ENCODE assay signal across 1 cellular context in genomic region chr7:1669486-1669951, GRCh38.
A peak's percentile ranks its signal among the peaks of the same experiment; 100 is the strongest.
TF ChIP-seq lines count a peak whose summit lies in the region.

No MANE protein-coding gene starts in this region.

TF ChIP-seq in H1, 55 proteins besides CTCF, POLR2A, EP300 and RAD21:
- TF ChIP-seq, protein P1, sequence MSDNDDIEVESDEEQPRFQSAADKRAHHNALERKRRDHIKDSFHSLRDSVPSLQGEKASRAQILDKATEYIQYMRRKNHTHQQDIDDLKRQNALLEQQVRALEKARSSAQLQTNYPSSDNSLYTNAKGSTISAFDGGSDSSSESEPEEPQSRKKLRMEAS (IDR thresholded peaks at IDR 0.05) = 0 out of 2 replicates have a peak, but pooled peaks have one; percentile 4
- TF ChIP-seq HDAC2 (IDR thresholded peaks at IDR 0.05; ENCODE audit: borderline replicate concordance in 1 of 2, low read depth in 2 of 2, low read length in 2 of 2) = no peak
- TF ChIP-seq RNF2 (IDR thresholded peaks at IDR 0.05; ENCODE audit: borderline replicate concordance, low read depth, low read length, missing control alignments, poor library complexity, severe bottlenecking) = no peak
- TF ChIP-seq, protein P2, sequence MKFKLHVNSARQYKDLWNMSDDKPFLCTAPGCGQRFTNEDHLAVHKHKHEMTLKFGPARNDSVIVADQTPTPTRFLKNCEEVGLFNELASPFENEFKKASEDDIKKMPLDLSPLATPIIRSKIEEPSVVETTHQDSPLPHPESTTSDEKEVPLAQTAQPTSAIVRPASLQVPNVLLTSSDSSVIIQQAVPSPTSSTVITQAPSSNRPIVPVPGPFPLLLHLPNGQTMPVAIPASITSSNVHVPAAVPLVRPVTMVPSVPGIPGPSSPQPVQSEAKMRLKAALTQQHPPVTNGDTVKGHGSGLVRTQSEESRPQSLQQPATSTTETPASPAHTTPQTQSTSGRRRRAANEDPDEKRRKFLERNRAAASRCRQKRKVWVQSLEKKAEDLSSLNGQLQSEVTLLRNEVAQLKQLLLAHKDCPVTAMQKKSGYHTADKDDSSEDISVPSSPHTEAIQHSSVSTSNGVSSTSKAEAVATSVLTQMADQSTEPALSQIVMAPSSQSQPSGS (IDR thresholded peaks at IDR 0.05; ENCODE audit: low read length) = no peak
- no peak for TF ChIP-seq YY1 (IDR thresholded peaks at IDR 0.05; ENCODE audit: low read depth, low read length)
- TF ChIP-seq, protein P3, sequence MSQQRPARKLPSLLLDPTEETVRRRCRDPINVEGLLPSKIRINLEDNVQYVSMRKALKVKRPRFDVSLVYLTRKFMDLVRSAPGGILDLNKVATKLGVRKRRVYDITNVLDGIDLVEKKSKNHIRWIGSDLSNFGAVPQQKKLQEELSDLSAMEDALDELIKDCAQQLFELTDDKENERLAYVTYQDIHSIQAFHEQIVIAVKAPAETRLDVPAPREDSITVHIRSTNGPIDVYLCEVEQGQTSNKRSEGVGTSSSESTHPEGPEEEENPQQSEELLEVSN (IDR thresholded peaks at IDR 0.05) = no peak
- peak; percentile 3 for TF ChIP-seq KDM4A (IDR thresholded peaks at IDR 0.05; ENCODE audit: low read depth, low read length, severe bottlenecking)
- TF ChIP-seq KDM5A (IDR thresholded peaks at IDR 0.05; ENCODE audit: low read length) = no peak
- TF ChIP-seq ATF3 (IDR thresholded peaks at IDR 0.05; ENCODE audit: insufficient read depth, low read depth, low read length) = no peak
- TF ChIP-seq RBBP5 (IDR thresholded peaks at IDR 0.05; ENCODE audit: borderline replicate concordance, low read depth, low read length) = peak; percentile 15; the same call in 1 of the 2 replicates
- TF ChIP-seq POU5F1 (IDR thresholded peaks at IDR 0.05; ENCODE audit: low read depth, low read length) = no peak
